1 cellular context compared by ENCODE assay signal in the genomic region with DNA sequence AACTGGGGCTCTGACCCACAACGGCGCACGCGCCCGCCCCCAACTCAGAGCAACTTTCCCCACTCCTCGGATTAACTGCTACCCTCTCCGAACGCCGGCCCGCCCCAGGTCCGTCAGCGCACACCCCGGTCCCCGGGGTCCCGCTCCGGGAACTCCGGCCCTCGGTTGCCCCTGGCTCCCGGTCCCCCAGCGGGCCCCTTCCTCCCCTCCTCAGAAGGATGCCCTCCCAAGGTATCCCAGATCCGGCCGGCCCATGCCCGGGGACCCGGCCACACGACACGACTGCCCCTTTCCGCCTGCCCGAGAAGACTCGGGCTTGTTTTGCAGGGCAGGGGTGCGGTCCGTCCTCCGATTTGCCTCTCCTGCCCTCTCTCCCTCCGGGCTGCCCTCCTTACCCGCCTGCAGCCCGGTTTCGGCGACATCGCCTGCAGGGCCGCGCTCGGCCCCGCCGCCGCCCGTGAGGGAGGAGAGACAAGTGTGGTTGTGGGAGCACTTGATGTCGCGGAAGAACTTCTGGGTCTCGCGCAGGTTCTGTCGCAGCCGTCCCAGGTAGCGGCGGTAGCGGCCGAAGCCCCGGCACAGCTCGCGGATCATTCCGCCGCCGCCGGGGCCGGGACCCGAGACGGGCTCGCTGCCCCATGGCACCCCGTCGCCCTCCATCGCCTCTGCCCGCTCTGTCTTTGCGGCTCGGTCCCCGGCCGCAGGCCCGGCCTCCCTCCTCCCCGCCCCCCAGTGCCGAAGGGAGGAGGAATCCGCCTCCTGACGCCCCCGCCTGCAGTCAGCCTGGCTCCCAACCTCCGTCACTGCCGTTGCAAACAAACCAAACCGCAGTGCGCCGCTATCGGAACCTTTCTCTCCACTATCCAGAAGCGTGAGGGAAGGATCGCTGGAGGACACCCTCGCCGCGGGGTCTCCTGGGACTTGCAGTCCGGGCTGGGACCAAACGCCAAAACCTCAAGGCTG.
TF ChIP-seq lines count a peak whose summit lies in the region.

TSS of gene DSTYK (minus strand) at position 827 of the 963 bp plus-strand sequence. CDS start at position 660, 167 bp downstream.

TF ChIP-seq in HepG2, 621 proteins besides CTCF, POLR2A, EP300 and RAD21 (continued from another document and continues in another):
- TF ChIP-seq IKZF5 (CRISPR knock-in tag; IDR thresholded peaks at IDR 0.05) (peak; percentile 93), TFE3 (CRISPR knock-in tag; IDR thresholded peaks at IDR 0.05) (peak; percentile 71; the same call in 1 of the 2 replicates), LBX2 (CRISPR knock-in tag; IDR thresholded peaks at IDR 0.05; ENCODE audit: borderline replicate concordance) (no peak), SP4 (CRISPR knock-in tag; IDR thresholded peaks at IDR 0.05) (peak; percentile 85; the same call in 1 of the 2 replicates), RBM39 (IDR thresholded peaks at IDR 0.05; ENCODE audit: low read depth, low read length, poor library complexity, severe bottlenecking) (peak; percentile 71), KDM2A (CRISPR knock-in tag; IDR thresholded peaks at IDR 0.05; ENCODE audit: borderline replicate concordance, low read depth) (peak; percentile 95), ZNF143 (CRISPR knock-in tag; IDR thresholded peaks at IDR 0.05) (peak; percentile 100), ARHGAP35 (CRISPR knock-in tag; IDR thresholded peaks at IDR 0.05; ENCODE audit: borderline replicate concordance) (no peak), SETDB1 (CRISPR knock-in tag; IDR thresholded peaks at IDR 0.05; ENCODE audit: borderline replicate concordance) (no peak), ZNF775 (CRISPR knock-in tag; IDR thresholded peaks at IDR 0.05; ENCODE audit: borderline replicate concordance) (0 out of 2 replicates have a peak, but pooled peaks have one; percentile 40), ZSCAN20 (CRISPR knock-in tag; IDR thresholded peaks at IDR 0.05; ENCODE audit: borderline replicate concordance) (0 out of 2 replicates have a peak, but pooled peaks have one; percentile 54), SKIL (CRISPR knock-in tag; IDR thresholded peaks at IDR 0.05; ENCODE audit: borderline replicate concordance) (no peak), ATF4 (CRISPR knock-in tag; IDR thresholded peaks at IDR 0.05) (no peak; a peak in 1 of 4 replicates), ZNF576 (CRISPR knock-in tag; IDR thresholded peaks at IDR 0.05) (0 out of 2 replicates have a peak, but pooled peaks have one; percentile 18), ZNF577 (CRISPR knock-in tag; IDR thresholded peaks at IDR 0.05; ENCODE audit: borderline replicate concordance, low read depth) (no peak), ONECUT2 (CRISPR knock-in tag; IDR thresholded peaks at IDR 0.05) (no peak), MAFK (conservative IDR thresholded peaks at IDR 0.05 in 1 of 2, IDR thresholded peaks at IDR 0.05 in 1 of 2; ENCODE audit: low read length in 2 of 2) (no peak), NFRKB (IDR thresholded peaks at IDR 0.05) (no peak), CBX5 (CRISPR knock-in tag; IDR thresholded peaks at IDR 0.05; ENCODE audit: borderline replicate concordance) (peak; percentile 88; the same call in 1 of the 2 replicates), KIAA2018 (CRISPR knock-in tag; IDR thresholded peaks at IDR 0.05; ENCODE audit: borderline replicate concordance) (no peak), ESRRA (CRISPR knock-in tag; IDR thresholded peaks at IDR 0.05; ENCODE audit: low read depth) (peak; percentile 56; the same call in 1 of the 2 replicates), ZNF605 (CRISPR knock-in tag; IDR thresholded peaks at IDR 0.05) (peak; percentile 72), E2F2 (CRISPR knock-in tag; IDR thresholded peaks at IDR 0.05; ENCODE audit: borderline replicate concordance) (no peak), MTF2 (CRISPR knock-in tag; IDR thresholded peaks at IDR 0.05; ENCODE audit: borderline replicate concordance) (no peak)
- TF ChIP-seq, protein P1, sequence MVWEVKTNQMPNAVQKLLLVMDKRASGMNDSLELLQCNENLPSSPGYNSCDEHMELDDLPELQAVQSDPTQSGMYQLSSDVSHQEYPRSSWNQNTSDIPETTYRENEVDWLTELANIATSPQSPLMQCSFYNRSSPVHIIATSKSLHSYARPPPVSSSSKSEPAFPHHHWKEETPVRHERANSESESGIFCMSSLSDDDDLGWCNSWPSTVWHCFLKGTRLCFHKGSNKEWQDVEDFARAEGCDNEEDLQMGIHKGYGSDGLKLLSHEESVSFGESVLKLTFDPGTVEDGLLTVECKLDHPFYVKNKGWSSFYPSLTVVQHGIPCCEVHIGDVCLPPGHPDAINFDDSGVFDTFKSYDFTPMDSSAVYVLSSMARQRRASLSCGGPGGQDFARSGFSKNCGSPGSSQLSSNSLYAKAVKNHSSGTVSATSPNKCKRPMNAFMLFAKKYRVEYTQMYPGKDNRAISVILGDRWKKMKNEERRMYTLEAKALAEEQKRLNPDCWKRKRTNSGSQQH (CRISPR knock-in tag; IDR thresholded peaks at IDR 0.05; ENCODE audit: low read depth) = peak; percentile 91
- TF ChIP-seq, protein P2, sequence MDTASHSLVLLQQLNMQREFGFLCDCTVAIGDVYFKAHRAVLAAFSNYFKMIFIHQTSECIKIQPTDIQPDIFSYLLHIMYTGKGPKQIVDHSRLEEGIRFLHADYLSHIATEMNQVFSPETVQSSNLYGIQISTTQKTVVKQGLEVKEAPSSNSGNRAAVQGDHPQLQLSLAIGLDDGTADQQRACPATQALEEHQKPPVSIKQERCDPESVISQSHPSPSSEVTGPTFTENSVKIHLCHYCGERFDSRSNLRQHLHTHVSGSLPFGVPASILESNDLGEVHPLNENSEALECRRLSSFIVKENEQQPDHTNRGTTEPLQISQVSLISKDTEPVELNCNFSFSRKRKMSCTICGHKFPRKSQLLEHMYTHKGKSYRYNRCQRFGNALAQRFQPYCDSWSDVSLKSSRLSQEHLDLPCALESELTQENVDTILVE (CRISPR knock-in tag; IDR thresholded peaks at IDR 0.05) = peak; percentile 79
- TF ChIP-seq, protein P3, sequence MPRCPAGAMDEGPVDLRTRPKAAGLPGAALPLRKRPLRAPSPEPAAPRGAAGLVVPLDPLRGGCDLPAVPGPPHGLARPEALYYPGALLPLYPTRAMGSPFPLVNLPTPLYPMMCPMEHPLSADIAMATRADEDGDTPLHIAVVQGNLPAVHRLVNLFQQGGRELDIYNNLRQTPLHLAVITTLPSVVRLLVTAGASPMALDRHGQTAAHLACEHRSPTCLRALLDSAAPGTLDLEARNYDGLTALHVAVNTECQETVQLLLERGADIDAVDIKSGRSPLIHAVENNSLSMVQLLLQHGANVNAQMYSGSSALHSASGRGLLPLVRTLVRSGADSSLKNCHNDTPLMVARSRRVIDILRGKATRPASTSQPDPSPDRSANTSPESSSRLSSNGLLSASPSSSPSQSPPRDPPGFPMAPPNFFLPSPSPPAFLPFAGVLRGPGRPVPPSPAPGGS (CRISPR knock-in tag; IDR thresholded peaks at IDR 0.05) = no peak
